Comparison of ENCODE assay signal across 1 cellular context in the genomic region with DNA sequence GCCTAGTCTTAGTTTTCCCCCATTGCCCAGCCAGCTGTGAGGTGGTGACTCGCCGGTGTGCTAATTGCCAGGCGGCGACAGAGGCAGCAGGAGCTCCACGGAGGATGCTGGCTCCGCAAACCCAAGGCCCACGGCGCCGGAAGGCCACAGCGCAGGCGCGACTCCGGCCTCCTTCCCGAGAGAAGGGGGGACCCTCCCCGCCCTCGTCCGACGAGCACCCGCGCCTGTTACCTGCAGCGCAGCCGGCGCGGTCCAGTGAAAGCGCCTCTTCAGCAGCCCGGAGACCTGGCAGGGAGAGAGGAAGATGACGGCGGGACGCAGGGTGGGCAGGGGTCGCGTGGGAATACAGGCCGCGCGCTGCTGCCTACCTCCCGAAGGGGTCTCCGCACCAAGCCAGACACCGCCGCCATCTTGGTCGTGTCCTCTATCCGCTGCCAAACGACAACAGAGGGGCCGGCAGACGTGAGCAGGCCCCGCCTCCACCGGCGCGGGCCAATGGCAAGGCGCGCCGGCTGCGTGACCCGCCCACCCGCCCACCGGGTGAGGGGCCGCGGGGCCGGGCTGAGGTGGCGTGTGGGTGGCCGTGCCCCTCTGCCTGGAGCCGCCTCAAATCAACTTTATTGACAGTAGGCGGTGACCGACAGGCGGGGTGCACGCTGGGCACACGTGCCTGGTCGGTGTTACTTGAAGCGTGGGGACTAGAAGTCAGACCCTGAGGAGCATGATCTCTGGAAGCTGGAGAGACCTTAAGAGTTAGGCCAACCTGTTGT.
TF ChIP-seq lines count a peak whose summit lies in the region.

A gene (minus strand): TSS at position 433 of the 770 bp plus-strand sequence. CDS start 23 bp downstream, at position 410.

TF ChIP-seq in K562, 482 proteins besides CTCF, POLR2A, EP300 and RAD21 (continued from another document and continues in another):
- peak; percentile 64 for TF ChIP-seq TAF1 (IDR thresholded peaks at IDR 0.05; ENCODE audit: control insufficient read depth, extremely low read depth, insufficient read depth, low read length, severe bottlenecking)
- 0 out of 2 replicates have a peak, but pooled peaks have one; percentile 24 for TF ChIP-seq FOSL1 (tag; conservative IDR thresholded peaks at IDR 0.05)
- TF ChIP-seq, protein P1, sequence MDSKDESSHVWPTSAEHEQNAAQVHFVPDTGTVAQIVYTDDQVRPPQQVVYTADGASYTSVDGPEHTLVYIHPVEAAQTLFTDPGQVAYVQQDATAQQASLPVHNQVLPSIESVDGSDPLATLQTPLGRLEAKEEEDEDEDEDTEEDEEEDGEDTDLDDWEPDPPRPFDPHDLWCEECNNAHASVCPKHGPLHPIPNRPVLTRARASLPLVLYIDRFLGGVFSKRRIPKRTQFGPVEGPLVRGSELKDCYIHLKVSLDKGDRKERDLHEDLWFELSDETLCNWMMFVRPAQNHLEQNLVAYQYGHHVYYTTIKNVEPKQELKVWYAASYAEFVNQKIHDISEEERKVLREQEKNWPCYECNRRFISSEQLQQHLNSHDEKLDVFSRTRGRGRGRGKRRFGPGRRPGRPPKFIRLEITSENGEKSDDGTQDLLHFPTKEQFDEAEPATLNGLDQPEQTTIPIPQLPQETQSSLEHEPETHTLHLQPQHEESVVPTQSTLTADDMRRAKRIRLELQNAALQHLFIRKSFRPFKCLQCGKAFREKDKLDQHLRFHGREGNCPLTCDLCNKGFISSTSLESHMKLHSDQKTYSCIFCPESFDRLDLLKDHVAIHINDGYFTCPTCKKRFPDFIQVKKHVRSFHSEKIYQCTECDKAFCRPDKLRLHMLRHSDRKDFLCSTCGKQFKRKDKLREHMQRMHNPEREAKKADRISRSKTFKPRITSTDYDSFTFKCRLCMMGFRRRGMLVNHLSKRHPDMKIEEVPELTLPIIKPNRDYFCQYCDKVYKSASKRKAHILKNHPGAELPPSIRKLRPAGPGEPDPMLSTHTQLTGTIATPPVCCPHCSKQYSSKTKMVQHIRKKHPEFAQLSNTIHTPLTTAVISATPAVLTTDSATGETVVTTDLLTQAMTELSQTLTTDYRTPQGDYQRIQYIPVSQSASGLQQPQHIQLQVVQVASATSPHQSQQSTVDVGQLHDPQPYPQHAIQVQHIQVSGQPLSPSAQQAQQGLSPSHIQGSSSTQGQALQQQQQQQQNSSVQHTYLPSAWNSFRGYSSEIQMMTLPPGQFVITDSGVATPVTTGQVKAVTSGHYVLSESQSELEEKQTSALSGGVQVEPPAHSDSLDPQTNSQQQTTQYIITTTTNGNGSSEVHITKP (IDR thresholded peaks at IDR 0.05; ENCODE audit: partially characterized antibody): no peak
- peak; percentile 68 for TF ChIP-seq PML (IDR thresholded peaks at IDR 0.05; ENCODE audit: low read length)
- TF ChIP-seq HMG20A (CRISPR knock-in tag; conservative IDR thresholded peaks at IDR 0.05): no peak
- no peak for TF ChIP-seq DIDO1 (tag; IDR thresholded peaks at IDR 0.05; ENCODE audit: low read depth)
- TF ChIP-seq BDP1 (IDR thresholded peaks at IDR 0.05; ENCODE audit: insufficient read depth, insufficient read length): no peak
- TF ChIP-seq CBX1 (IDR thresholded peaks at IDR 0.05; ENCODE audit: low read depth): 0 out of 2 replicates have a peak, but pooled peaks have one; percentile 52
- no peak for TF ChIP-seq RBM39 (optimal IDR thresholded peaks at IDR 0.05; ENCODE audit: low read depth, low read length)
- no peak for TF ChIP-seq SMARCA5 (IDR thresholded peaks at IDR 0.05)
- TF ChIP-seq FIP1L1 (IDR thresholded peaks at IDR 0.05; ENCODE audit: low read depth, low read length, poor library complexity, severe bottlenecking): peak; percentile 70
- TF ChIP-seq, protein P2, sequence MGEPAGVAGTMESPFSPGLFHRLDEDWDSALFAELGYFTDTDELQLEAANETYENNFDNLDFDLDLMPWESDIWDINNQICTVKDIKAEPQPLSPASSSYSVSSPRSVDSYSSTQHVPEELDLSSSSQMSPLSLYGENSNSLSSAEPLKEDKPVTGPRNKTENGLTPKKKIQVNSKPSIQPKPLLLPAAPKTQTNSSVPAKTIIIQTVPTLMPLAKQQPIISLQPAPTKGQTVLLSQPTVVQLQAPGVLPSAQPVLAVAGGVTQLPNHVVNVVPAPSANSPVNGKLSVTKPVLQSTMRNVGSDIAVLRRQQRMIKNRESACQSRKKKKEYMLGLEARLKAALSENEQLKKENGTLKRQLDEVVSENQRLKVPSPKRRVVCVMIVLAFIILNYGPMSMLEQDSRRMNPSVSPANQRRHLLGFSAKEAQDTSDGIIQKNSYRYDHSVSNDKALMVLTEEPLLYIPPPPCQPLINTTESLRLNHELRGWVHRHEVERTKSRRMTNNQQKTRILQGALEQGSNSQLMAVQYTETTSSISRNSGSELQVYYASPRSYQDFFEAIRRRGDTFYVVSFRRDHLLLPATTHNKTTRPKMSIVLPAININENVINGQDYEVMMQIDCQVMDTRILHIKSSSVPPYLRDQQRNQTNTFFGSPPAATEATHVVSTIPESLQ (CRISPR knock-in tag; IDR thresholded peaks at IDR 0.05): no peak
- TF ChIP-seq PHF20 (IDR thresholded peaks at IDR 0.05; ENCODE audit: partially characterized antibody): peak; percentile 47
- TF ChIP-seq, protein P3, sequence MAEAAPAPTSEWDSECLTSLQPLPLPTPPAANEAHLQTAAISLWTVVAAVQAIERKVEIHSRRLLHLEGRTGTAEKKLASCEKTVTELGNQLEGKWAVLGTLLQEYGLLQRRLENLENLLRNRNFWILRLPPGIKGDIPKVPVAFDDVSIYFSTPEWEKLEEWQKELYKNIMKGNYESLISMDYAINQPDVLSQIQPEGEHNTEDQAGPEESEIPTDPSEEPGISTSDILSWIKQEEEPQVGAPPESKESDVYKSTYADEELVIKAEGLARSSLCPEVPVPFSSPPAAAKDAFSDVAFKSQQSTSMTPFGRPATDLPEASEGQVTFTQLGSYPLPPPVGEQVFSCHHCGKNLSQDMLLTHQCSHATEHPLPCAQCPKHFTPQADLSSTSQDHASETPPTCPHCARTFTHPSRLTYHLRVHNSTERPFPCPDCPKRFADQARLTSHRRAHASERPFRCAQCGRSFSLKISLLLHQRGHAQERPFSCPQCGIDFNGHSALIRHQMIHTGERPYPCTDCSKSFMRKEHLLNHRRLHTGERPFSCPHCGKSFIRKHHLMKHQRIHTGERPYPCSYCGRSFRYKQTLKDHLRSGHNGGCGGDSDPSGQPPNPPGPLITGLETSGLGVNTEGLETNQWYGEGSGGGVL (CRISPR knock-in tag; IDR thresholded peaks at IDR 0.05): no peak
- no peak for TF ChIP-seq CHD1 (IDR thresholded peaks at IDR 0.05; ENCODE audit: low read length)
- TF ChIP-seq THRAP3 (IDR thresholded peaks at IDR 0.05; ENCODE audit: borderline replicate concordance): no peak
- 0 out of 2 replicates have a peak, but pooled peaks have one; percentile 36 for TF ChIP-seq POLR2H (tag; IDR thresholded peaks at IDR 0.05; ENCODE audit: low read depth)
- no peak for TF ChIP-seq CCAR2 (IDR thresholded peaks at IDR 0.05; ENCODE audit: low read depth, low read length)
- peak; percentile 29; the same call in 1 of the 2 replicates for TF ChIP-seq RNF2 (IDR thresholded peaks at IDR 0.05)
- TF ChIP-seq NFIC (IDR thresholded peaks at IDR 0.05): peak; percentile 53
- TF ChIP-seq, protein P4, sequence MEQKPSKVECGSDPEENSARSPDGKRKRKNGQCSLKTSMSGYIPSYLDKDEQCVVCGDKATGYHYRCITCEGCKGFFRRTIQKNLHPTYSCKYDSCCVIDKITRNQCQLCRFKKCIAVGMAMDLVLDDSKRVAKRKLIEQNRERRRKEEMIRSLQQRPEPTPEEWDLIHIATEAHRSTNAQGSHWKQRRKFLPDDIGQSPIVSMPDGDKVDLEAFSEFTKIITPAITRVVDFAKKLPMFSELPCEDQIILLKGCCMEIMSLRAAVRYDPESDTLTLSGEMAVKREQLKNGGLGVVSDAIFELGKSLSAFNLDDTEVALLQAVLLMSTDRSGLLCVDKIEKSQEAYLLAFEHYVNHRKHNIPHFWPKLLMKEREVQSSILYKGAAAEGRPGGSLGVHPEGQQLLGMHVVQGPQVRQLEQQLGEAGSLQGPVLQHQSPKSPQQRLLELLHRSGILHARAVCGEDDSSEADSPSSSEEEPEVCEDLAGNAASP (IDR thresholded peaks at IDR 0.05): no peak
- no peak for TF ChIP-seq PURB (CRISPR knock-in tag; IDR thresholded peaks at IDR 0.05; ENCODE audit: low read depth)
- no peak for TF ChIP-seq PRPF4 (IDR thresholded peaks at IDR 0.05; ENCODE audit: insufficient read depth, low read depth, low read length, poor library complexity, severe bottlenecking)
- no peak for TF ChIP-seq CREB1 (IDR thresholded peaks at IDR 0.05)
- TF ChIP-seq CREB1 (CRISPR knock-in tag; IDR thresholded peaks at IDR 0.05): peak; percentile 65
- peak; percentile 75 for TF ChIP-seq POLR2AphosphoS5 (IDR thresholded peaks at IDR 0.05; ENCODE audit: control insufficient read depth, insufficient read depth, low read depth, low read length)
- no peak for TF ChIP-seq NR2C2 (CRISPR knock-in tag; IDR thresholded peaks at IDR 0.05)
- peak; percentile 55; the same call in 1 of the 2 replicates for TF ChIP-seq NR2C2 (tag; IDR thresholded peaks at IDR 0.05)
- TF ChIP-seq DPF2 (IDR thresholded peaks at IDR 0.05): no peak
- TF ChIP-seq ZNF232 (CRISPR knock-in tag; IDR thresholded peaks at IDR 0.05): no peak
- peak; percentile 44; the same call in 1 of the 2 replicates for TF ChIP-seq HCFC1 (IDR thresholded peaks at IDR 0.05; ENCODE audit: low read depth, low read length)
- TF ChIP-seq ZFX (CRISPR knock-in tag; IDR thresholded peaks at IDR 0.05): peak; percentile 87
- TF ChIP-seq RCOR1 (IDR thresholded peaks at IDR 0.05; ENCODE audit: borderline replicate concordance in 1 of 2, low read depth in 2 of 2, low read length in 2 of 2): no peak
- TF ChIP-seq KLF6 (CRISPR knock-in tag; IDR thresholded peaks at IDR 0.05; ENCODE audit: borderline replicate concordance): no peak
- no peak for TF ChIP-seq SNIP1 (IDR thresholded peaks at IDR 0.05; ENCODE audit: low read depth)
- TF ChIP-seq, protein P5, sequence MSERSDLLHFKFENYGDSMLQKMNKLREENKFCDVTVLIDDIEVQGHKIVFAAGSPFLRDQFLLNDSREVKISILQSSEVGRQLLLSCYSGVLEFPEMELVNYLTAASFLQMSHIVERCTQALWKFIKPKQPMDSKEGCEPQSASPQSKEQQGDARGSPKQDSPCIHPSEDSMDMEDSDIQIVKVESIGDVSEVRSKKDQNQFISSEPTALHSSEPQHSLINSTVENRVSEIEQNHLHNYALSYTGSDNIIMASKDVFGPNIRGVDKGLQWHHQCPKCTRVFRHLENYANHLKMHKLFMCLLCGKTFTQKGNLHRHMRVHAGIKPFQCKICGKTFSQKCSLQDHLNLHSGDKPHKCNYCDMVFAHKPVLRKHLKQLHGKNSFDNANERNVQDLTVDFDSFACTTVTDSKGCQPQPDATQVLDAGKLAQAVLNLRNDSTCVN (CRISPR knock-in tag; IDR thresholded peaks at IDR 0.05): no peak
- no peak for TF ChIP-seq ZNF699 (CRISPR knock-in tag; IDR thresholded peaks at IDR 0.05; ENCODE audit: insufficient replicate concordance)
- TF ChIP-seq, protein P6, sequence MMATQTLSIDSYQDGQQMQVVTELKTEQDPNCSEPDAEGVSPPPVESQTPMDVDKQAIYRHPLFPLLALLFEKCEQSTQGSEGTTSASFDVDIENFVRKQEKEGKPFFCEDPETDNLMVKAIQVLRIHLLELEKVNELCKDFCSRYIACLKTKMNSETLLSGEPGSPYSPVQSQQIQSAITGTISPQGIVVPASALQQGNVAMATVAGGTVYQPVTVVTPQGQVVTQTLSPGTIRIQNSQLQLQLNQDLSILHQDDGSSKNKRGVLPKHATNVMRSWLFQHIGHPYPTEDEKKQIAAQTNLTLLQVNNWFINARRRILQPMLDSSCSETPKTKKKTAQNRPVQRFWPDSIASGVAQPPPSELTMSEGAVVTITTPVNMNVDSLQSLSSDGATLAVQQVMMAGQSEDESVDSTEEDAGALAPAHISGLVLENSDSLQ (IDR thresholded peaks at IDR 0.05): peak; percentile 67
- TF ChIP-seq YY1 (IDR thresholded peaks at IDR 0.05; ENCODE audit: borderline replicate concordance in 1 of 3, control insufficient read depth in 1 of 3, extremely low read depth in 1 of 3, insufficient read depth in 3 of 3, insufficient read length in 1 of 3, insufficient replicate concordance in 2 of 3, low read depth in 1 of 3, low read length in 2 of 3): peak; percentile 80 to 94 (median 91)
- no peak for TF ChIP-seq ZNF253 (CRISPR knock-in tag; conservative IDR thresholded peaks at IDR 0.05)
- TF ChIP-seq IRF2 (CRISPR knock-in tag; IDR thresholded peaks at IDR 0.05): no peak
- peak; percentile 74; the same call in 1 of the 2 replicates for TF ChIP-seq ESRRA (IDR thresholded peaks at IDR 0.05; ENCODE audit: borderline replicate concordance, low read depth)
- no peak for TF ChIP-seq TEAD4 (IDR thresholded peaks at IDR 0.05; ENCODE audit: low read length)
- TF ChIP-seq TEAD4 (CRISPR knock-in tag; IDR thresholded peaks at IDR 0.05; ENCODE audit: borderline replicate concordance): no peak
- TF ChIP-seq, protein P7, sequence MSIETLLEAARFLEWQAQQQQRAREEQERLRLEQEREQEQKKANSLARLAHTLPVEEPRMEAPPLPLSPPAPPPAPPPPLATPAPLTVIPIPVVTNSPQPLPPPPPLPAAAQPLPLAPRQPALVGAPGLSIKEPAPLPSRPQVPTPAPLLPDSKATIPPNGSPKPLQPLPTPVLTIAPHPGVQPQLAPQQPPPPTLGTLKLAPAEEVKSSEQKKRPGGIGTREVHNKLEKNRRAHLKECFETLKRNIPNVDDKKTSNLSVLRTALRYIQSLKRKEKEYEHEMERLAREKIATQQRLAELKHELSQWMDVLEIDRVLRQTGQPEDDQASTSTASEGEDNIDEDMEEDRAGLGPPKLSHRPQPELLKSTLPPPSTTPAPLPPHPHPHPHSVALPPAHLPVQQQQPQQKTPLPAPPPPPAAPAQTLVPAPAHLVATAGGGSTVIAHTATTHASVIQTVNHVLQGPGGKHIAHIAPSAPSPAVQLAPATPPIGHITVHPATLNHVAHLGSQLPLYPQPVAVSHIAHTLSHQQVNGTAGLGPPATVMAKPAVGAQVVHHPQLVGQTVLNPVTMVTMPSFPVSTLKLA (conservative IDR thresholded peaks at IDR 0.05): peak; percentile 68 to 76; a peak in 3 of 4 replicates
